ENCODE assay signal across 8 cellular contexts in genomic region chr6:156776841-156777576, GRCh38. TPM values are rescaled to one million over a fixed set of nuclear protein-coding genes. Genes with fewer than 3 reads are reported as not detected.
DNase-seq lines count a peak whose midpoint lies in the region; ATAC-seq and TF ChIP-seq lines count a peak whose summit lies in the region.

Gene ARID1B, plus strand, starts transcription at chr6:156777378. Its CDS starts 303 bp downstream, at chr6:156777681.

- ATAC-seq in GM19324 (IDR thresholded peaks at IDR 0.05; ENCODE audit: low FRiP score, unreplicated experiment) (peak; percentile 58), HG03457 (IDR thresholded peaks at IDR 0.05; ENCODE audit: unreplicated experiment) (peak; percentile 36)

- H3K4me3 ChIP-seq in NT2/D1 (ENCODE audit: insufficient read length, low read depth) (peak within 1 kb of the TSS; percentile 67), mononuclear cell (ENCODE audit: low read length) (peak within 1 kb of the TSS; percentile 72)

- H3K9me3 Mint-ChIP-seq in endothelial cell (ENCODE audit: unreplicated experiment) = no peaks in the 10 kb centered on the region

- H3K27ac Mint-ChIP-seq in endothelial cell (ENCODE audit: unreplicated experiment) = peak within 1 kb of the TSS; percentile 100

- H3K9ac ChIP-seq in NT2/D1 (ENCODE audit: insufficient read length, low read depth) = peak within 1 kb of the TSS; percentile 90

- no peaks in the 10 kb centered on the region for H3K36me3 ChIP-seq in NT2/D1 (ENCODE audit: insufficient read depth, insufficient read length, low read length)

- peak within 1 kb of the TSS; percentile 98 for H3K4me3 Mint-ChIP-seq in endothelial cell (ENCODE audit: unreplicated experiment)

- DNase-seq in CD1c-positive myeloid dendritic cell (ENCODE audit: extremely low spot score) (peak; percentile 83), NT2/D1 (ENCODE audit: low read depth, low spot score) (no peak), endothelial cell (ENCODE audit: low spot score) (peak; percentile 79)
- DNase-seq in activated CD8-positive, alpha-beta memory T cell treated with anti-CD3 and anti-CD28 coated beads, Interleukin-2, amount 50 U/mL, for 24 hours (ENCODE audit: extremely low read depth) = peak; percentile 27
- peak; percentile 54 to 55 for DNase-seq in stimulated activated CD8-positive, alpha-beta memory T cell treated with anti-CD3 and anti-CD28 coated beads, Interleukin-2, amount 100 ng/mL, for 48 hours (ENCODE audit: low read depth in 2 of 2)

- H3K36me3 Mint-ChIP-seq in endothelial cell (ENCODE audit: low read depth, unreplicated experiment) = peaks cover 12% of the 10 kb centered on the region

- H3K27me3 Mint-ChIP-seq in endothelial cell (ENCODE audit: unreplicated experiment) = peaks cover 21% of the 10 kb centered on the region

- H3K4me1 ChIP-seq in NT2/D1 (ENCODE audit: insufficient read depth, insufficient read length) (no peaks in the 10 kb centered on the region), mononuclear cell (ENCODE audit: insufficient read depth, low read length) (peaks cover 21% of the 10 kb centered on the region)

- peaks cover 19% of the 10 kb centered on the region for H3K4me1 Mint-ChIP-seq in endothelial cell (ENCODE audit: unreplicated experiment)

- H3K27me3 ChIP-seq in NT2/D1 (ENCODE audit: insufficient read depth, insufficient read length) (no peaks in the 10 kb centered on the region), mononuclear cell (ENCODE audit: insufficient read depth, low read length) (no peaks in the 10 kb centered on the region)

- no peaks in the 10 kb centered on the region for H3K9me3 ChIP-seq in NT2/D1 (ENCODE audit: insufficient read depth, low read length)
- no peaks in the 10 kb centered on the region for H3K9me3 ChIP-seq in mononuclear cell (ENCODE audit: low read depth, low read length)

- TF ChIP-seq CTCF in endothelial cell (IDR thresholded peaks at IDR 0.05; ENCODE audit: unreplicated experiment) = no peak

RNA-seq across cellular contexts. Expression of gene ARID1B, which starts in this region (rescaled TPM):
- total RNA-seq in endothelial cell (ENCODE audit: unreplicated experiment) (104 TPM), mononuclear cell (107 TPM)
